Comparison of ENCODE assay signal across 1 cellular context in genomic region chr20:41956316-41957050, GRCh38.
TF ChIP-seq lines count a peak whose summit lies in the region.

No MANE protein-coding gene starts in this region.

TF ChIP-seq in K562, 482 proteins besides CTCF, POLR2A, EP300 and RAD21 (continued from another document):
- no peak for TF ChIP-seq MGA (IDR thresholded peaks at IDR 0.05)
- no peak for TF ChIP-seq ZNF146 (CRISPR knock-in tag; IDR thresholded peaks at IDR 0.05; ENCODE audit: unreplicated experiment)
TF ChIP-seq in K562: peak in this region for 2.
